13 cellular contexts compared by ENCODE assay signal in the genomic region with DNA sequence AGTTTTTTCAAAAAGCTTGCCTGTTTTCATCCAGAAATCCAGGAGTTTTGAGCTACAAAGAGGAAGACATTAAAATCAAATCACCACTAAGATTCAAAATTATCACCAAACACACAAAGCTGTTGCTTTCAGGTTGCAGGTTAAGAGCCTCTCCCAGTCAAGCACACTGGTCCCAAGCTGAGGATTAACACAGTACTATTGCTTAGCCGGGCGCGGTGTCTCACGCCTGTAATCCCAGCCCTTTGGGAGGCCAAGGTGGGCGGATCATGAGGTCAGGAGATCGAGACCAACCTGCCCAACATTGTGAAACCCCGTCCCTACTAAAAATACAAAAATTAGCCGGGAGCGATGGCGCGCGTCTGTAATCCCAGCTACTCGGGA.
A peak's percentile ranks its signal among the peaks of the same experiment; 100 is the strongest.
DNase-seq lines count a peak whose midpoint lies in the region; ATAC-seq, FAIRE-seq and TF ChIP-seq lines count a peak whose summit lies in the region.
"Had no signal": no experiment of that assay in that cellular context is flagged by ENCODE, and none has a peak within 500 bp of the region (broad histone marks: within the 10 kb centered on the region; RNA-seq: fewer than 3 reads in every experiment).

No MANE protein-coding gene starts in this region.

- H3K36me3 ChIP-seq in adipocyte (ENCODE audit: control insufficient read depth, insufficient read depth, low read length, severe bottlenecking) = no peaks in the 10 kb centered on the region

- TF ChIP-seq CTCF in progenitor cell of endocrine pancreas (IDR thresholded peaks at IDR 0.05; ENCODE audit: unreplicated experiment) = no peak

- H3K9me3 Mint-ChIP-seq in progenitor cell of endocrine pancreas (ENCODE audit: low read depth) = no peaks in the 10 kb centered on the region
- peaks cover 2% of the 10 kb centered on the region for H3K9me3 Mint-ChIP-seq in activated naive CD4-positive, alpha-beta T cell treated with anti-CD3 and anti-CD28 coated beads for 36 hours
- H3K9me3 Mint-ChIP-seq: activated T-helper 2 cell treated with anti-CD3 and anti-CD28 coated beads, Interferon-gamma antibody, Interleukin-2, Interleukin-4, amounts not matched to agents 10 μg/mL and 5 μg/mL and 100 μg/mL, durations not matched to agents 14 hours and 24 hours and 36 hours had no signal

- H3K27me3 ChIP-seq in adipocyte (replicated peaks; ENCODE audit: control insufficient read depth, insufficient read depth, low read length) = peaks cover 25% of the 10 kb centered on the region

- H3K27me3 Mint-ChIP-seq in progenitor cell of endocrine pancreas = peaks cover 30% of the 10 kb centered on the region
- peaks cover 27% of the 10 kb centered on the region for H3K27me3 Mint-ChIP-seq in activated naive CD4-positive, alpha-beta T cell treated with anti-CD3 and anti-CD28 coated beads for 36 hours (ENCODE audit: low read depth)

- H3K4me3 Mint-ChIP-seq in progenitor cell of endocrine pancreas (ENCODE audit: low read depth) = peak overlapping the region; percentile 84
- no peak overlapping the region for H3K4me3 Mint-ChIP-seq in activated naive CD4-positive, alpha-beta T cell treated with anti-CD3 and anti-CD28 coated beads for 36 hours

- CTCF ChIA-PET in activated naive CD4-positive, alpha-beta T cell treated with anti-CD3 and anti-CD28 coated beads for 36 hours (lab: Charles Lee) = interaction anchor here (0.5 to 1.2 kb wide), 2 partner anchors 10 to 510 kb away, joined by 4 to 5 read pairs; no protein-coding TSS in a partner anchor

- H3K27ac Mint-ChIP-seq in progenitor cell of endocrine pancreas = peak overlapping the region; percentile 79
- H3K27ac Mint-ChIP-seq in activated naive CD4-positive, alpha-beta T cell treated with anti-CD3 and anti-CD28 coated beads for 36 hours = no peak overlapping the region
- H3K27ac Mint-ChIP-seq: activated T-helper 2 cell treated with anti-CD3 and anti-CD28 coated beads, Interferon-gamma antibody, Interleukin-2, Interleukin-4, amounts not matched to agents 10 μg/mL and 5 μg/mL and 100 μg/mL, durations not matched to agents 14 hours and 24 hours and 36 hours had no signal

- peaks cover 11% of the 10 kb centered on the region for H3K4me1 Mint-ChIP-seq in progenitor cell of endocrine pancreas (ENCODE audit: low read depth)
- peaks cover 10% of the 10 kb centered on the region for H3K4me1 Mint-ChIP-seq in activated naive CD4-positive, alpha-beta T cell treated with anti-CD3 and anti-CD28 coated beads for 36 hours (ENCODE audit: low read depth)

- no peak for FAIRE-seq in RCC 7860 (lab: Jason Lieb, UNC)
- FAIRE-seq: TTC549 had no signal

- no peaks in the 10 kb centered on the region for H3K36me3 Mint-ChIP-seq in progenitor cell of endocrine pancreas (ENCODE audit: insufficient read depth)
- H3K36me3 Mint-ChIP-seq in activated naive CD4-positive, alpha-beta T cell treated with anti-CD3 and anti-CD28 coated beads for 36 hours (ENCODE audit: low read depth) = no peaks in the 10 kb centered on the region

- peak overlapping the region; percentile 84 for H3K4me3 ChIP-seq in adipocyte (ENCODE audit: low read length)
- H3K4me3 ChIP-seq: K562 had no signal

- ATAC-seq in GM19397 (IDR thresholded peaks at IDR 0.05; ENCODE audit: unreplicated experiment) = peak; percentile 22
- ATAC-seq in HG02973 (IDR thresholded peaks at IDR 0.05; ENCODE audit: unreplicated experiment) = peak; percentile 6
- ATAC-seq in Right ventricle myocardium inferior = no peak

- no peaks in the 10 kb centered on the region for H3K9me3 ChIP-seq in adipocyte (ENCODE audit: control insufficient read depth, low read length)
- H3K9me3 ChIP-seq: psoas muscle had no signal

- intact Hi-C loops in Right ventricle myocardium inferior (cut with DNase I) = no loop called here
- intact Hi-C loops in activated naive CD4-positive, alpha-beta T cell treated with anti-CD3 and anti-CD28 coated beads for 36 hours (cut with micrococcal nuclease) = loop anchor here (10.0 kb wide), 1 partner anchor 930 kb away; no protein-coding TSS in a partner anchor

- no peak for DNase-seq in adipocyte (ENCODE audit: low read depth)
- DNase-seq in progenitor cell of endocrine pancreas (ENCODE audit: low spot score, unreplicated experiment) = no peak
- no peak for DNase-seq in Right ventricle myocardium inferior (ENCODE audit: missing footprints)
- no peak for DNase-seq in RCC 7860 (ENCODE audit: low spot score)
- DNase-seq in activated effector memory CD4-positive, alpha-beta T cell treated with anti-CD3 and anti-CD28 coated beads, Interleukin-2, amount 50 U/mL, for 16 hours = no peak
- no peak for DNase-seq in activated naive CD4-positive, alpha-beta T cell treated with anti-CD3 and anti-CD28 coated beads for 36 hours
- DNase-seq: effector CD4-positive, alpha-beta T cell had no signal

- H3K9ac ChIP-seq in adipocyte (ENCODE audit: low read length) = no peak overlapping the region

- peaks cover 4% of the 10 kb centered on the region for H3K4me1 ChIP-seq in adipocyte (ENCODE audit: control insufficient read depth, insufficient read depth, low read length)
- H3K4me1 ChIP-seq: psoas muscle had no signal
